ENCODE assay signal across 8 cellular contexts in the genomic region with DNA sequence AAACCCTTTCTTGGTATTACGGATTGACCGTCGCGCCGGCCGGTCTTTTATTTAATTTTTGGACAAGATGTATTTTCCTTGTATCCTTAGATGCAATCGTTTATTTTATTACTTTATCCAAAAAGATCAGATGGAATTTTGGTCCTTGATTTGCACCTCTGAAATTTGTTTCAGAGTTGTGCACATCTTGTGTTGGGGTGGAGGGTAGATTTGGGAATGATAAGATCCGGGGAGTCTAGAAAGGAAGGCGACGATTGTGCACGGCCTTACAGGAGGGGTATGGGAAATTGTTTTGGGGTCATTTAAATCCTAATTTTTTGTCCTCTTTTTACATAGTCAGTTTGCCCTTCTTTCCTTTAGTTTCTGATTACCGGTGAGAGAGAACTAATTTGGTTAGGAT. TPM values are rescaled to one million over a fixed set of nuclear protein-coding genes. Genes with fewer than 3 reads are reported as not detected.
DNase-seq lines count a peak whose midpoint lies in the region; ATAC-seq and TF ChIP-seq lines count a peak whose summit lies in the region.

No MANE protein-coding gene starts in this region.

- TF ChIP-seq POLR2A in stomach (IDR thresholded peaks at IDR 0.05) = no peak

- H3K9me3 ChIP-seq in stomach = no peaks in the 10 kb centered on the region

- no peak for ATAC-seq in activated T-helper 17 cell treated with anti-CD3 and anti-CD28 coated beads, Interleukin-2, amount 50 U/mL, for 72 hours (replicated peaks)
- ATAC-seq in HG03571 (IDR thresholded peaks at IDR 0.05; ENCODE audit: unreplicated experiment) = no peak

- peaks cover 24 to 66% (median 47%) of the 10 kb centered on the region in 4 donors for H3K4me1 ChIP-seq in stomach

- peak overlapping the region; percentile 70 to 100 (median 97) for H3K27ac ChIP-seq in stomach

- intact Hi-C loops in stomach (cut with DNase I; ENCODE audit: low total_unique reads) = no loop called here

- TF ChIP-seq EP300 in stomach (IDR thresholded peaks at IDR 0.05) = no peak

- H3K27me3 ChIP-seq in stomach = no peaks in the 10 kb centered on the region

- peaks cover 0 to 25% (median 20%) of the 10 kb centered on the region in 4 donors for H3K36me3 ChIP-seq in stomach

- no peaks in the 10 kb centered on the region for H3K9me3 Mint-ChIP-seq in activated T-helper 17 cell treated with anti-CD3 and anti-CD28 coated beads, Interleukin-2, amount 50 U/mL, for 72 hours
- no peaks in the 10 kb centered on the region for H3K9me3 Mint-ChIP-seq in immature natural killer cell

- TF ChIP-seq CTCF in stomach (IDR thresholded peaks at IDR 0.05) = no peak

- peaks cover 6% of the 10 kb centered on the region for H3K4me1 Mint-ChIP-seq in activated T-helper 17 cell treated with anti-CD3 and anti-CD28 coated beads, Interleukin-2, amount 50 U/mL, for 72 hours
- H3K4me1 Mint-ChIP-seq in immature natural killer cell = peaks cover 33 to 44% of the 10 kb centered on the region in 2 donors

- peak; percentile 44 for DNase-seq in DMS53 (lab: John Stamatoyannopoulos, UW)
- DNase-seq in DMS53 treated with DMSO at 0.1 percent for 48 hours (lab: John Stamatoyannopoulos, UW; ENCODE audit: unreplicated experiment) = no peak
- no peak for DNase-seq in immature natural killer cell
- DNase-seq in stomach = no peak
- DNase-seq in Kasumi-1 (lab: John Stamatoyannopoulos, UW) = no peak
- DNase-seq in AG08396 (ENCODE audit: low spot score) = no peak

- peak overlapping the region; percentile 85 to 99 (median 97) for H3K4me3 ChIP-seq in stomach

- no peaks in the 10 kb centered on the region for H3K27me3 Mint-ChIP-seq in activated T-helper 17 cell treated with anti-CD3 and anti-CD28 coated beads, Interleukin-2, amount 50 U/mL, for 72 hours
- peaks cover 7 to 10% (median 7%) of the 10 kb centered on the region in 3 donors for H3K27me3 Mint-ChIP-seq in immature natural killer cell (ENCODE audit: low read depth in 3 of 3)

- H3K36me3 Mint-ChIP-seq in activated T-helper 17 cell treated with anti-CD3 and anti-CD28 coated beads, Interleukin-2, amount 50 U/mL, for 72 hours (ENCODE audit: low read depth) = peaks cover 57% of the 10 kb centered on the region
- H3K36me3 Mint-ChIP-seq in immature natural killer cell = peaks cover 0 to 5% (median 0%) of the 10 kb centered on the region in 3 donors

- 0 to 1% (median 1%) methylated on average over 12 of the region's 12 CpGs for WGBS in stomach, 5 donors

- peak overlapping the region; percentile 89 for H3K27ac Mint-ChIP-seq in activated T-helper 17 cell treated with anti-CD3 and anti-CD28 coated beads, Interleukin-2, amount 50 U/mL, for 72 hours
- peak overlapping the region; percentile 90 to 97 (median 92) for H3K27ac Mint-ChIP-seq in immature natural killer cell

- peak overlapping the region; percentile 96 for H3K4me3 Mint-ChIP-seq in activated T-helper 17 cell treated with anti-CD3 and anti-CD28 coated beads, Interleukin-2, amount 50 U/mL, for 72 hours
- H3K4me3 Mint-ChIP-seq in immature natural killer cell = peak overlapping the region; percentile 90 to 98 (median 95)

RNA-seq across cellular contexts. Expression of a gene that starts 1.4 kb away (rescaled TPM):
- total RNA-seq in activated T-helper 17 cell treated with anti-CD3 and anti-CD28 coated beads, Interleukin-2, amount 50 U/mL, for 72 hours = 100 to 1,000 TPM in 1 of 2 donors, 10 to 100 TPM in 1; 96.8 to 105 TPM
- polyA plus RNA-seq in immature natural killer cell (10 to 100 TPM in 1 of 3 donors, 1 to 10 TPM in 2; 3.8 to 16.6 (median 6.8) TPM), stomach (10 to 100 TPM; 15.4 to 24.9 (median 20.0) TPM)
- total RNA-seq in stomach = 100 to 1,000 TPM in 3 of 5 donors, 10 to 100 TPM in 2; 50.7 to 125 (median 110) TPM
